ENCODE assay signal across 15 cellular contexts in genomic region chr1:203592156-203592555, GRCh38. TPM values are rescaled to one million over a fixed set of nuclear protein-coding genes. Genes with fewer than 3 reads are reported as not detected.
DNase-seq lines count a peak whose midpoint lies in the region; ATAC-seq and TF ChIP-seq lines count a peak whose summit lies in the region.
"Had no signal": no experiment of that assay in that cellular context is flagged by ENCODE, and none has a peak within 500 bp of the region (broad histone marks: within the 10 kb centered on the region; RNA-seq: fewer than 3 reads in every experiment).

No MANE protein-coding gene starts in this region.

- peak overlapping the region; percentile 46 to 57; a peak in 3 of 4 replicates for H4K8ac ChIP-seq in IMR-90 (ENCODE audit: low read depth in 2 of 2, low read length in 2 of 2)

- no peaks in the 10 kb centered on the region for H4K20me1 ChIP-seq in IMR-90 (ENCODE audit: insufficient read depth, low read length)
- H4K20me1 ChIP-seq in neural progenitor cell (ENCODE audit: low read depth) = no peaks in the 10 kb centered on the region
- no peaks in the 10 kb centered on the region for H4K20me1 ChIP-seq in MM.1S (ENCODE audit: insufficient read depth, low read length)
- H4K20me1 ChIP-seq: BLaER1 had no signal

- TF ChIP-seq CTCF in AG04450 (IDR thresholded peaks at IDR 0.05; ENCODE audit: low read depth, low read length) (no peak), IMR-90 (conservative IDR thresholded peaks at IDR 0.05; ENCODE audit: low read depth, low read length) (no peak), esophagus squamous epithelium (IDR thresholded peaks at IDR 0.05) (no peak), neural progenitor cell (IDR thresholded peaks at IDR 0.05) (no peak), MM.1S (IDR thresholded peaks at IDR 0.05; ENCODE audit: low read length) (no peak)

- H3K79me2 ChIP-seq in neural progenitor cell (ENCODE audit: low read depth) (no peaks in the 10 kb centered on the region), MM.1S (ENCODE audit: low read length) (no peaks in the 10 kb centered on the region)

- no peak for DNase-seq in AG04450 (ENCODE audit: low read depth, low spot score)
- peak; percentile 42 for DNase-seq in IMR-90
- no peak for DNase-seq in esophagus squamous epithelium (lab: John Stamatoyannopoulos, UW)
- DNase-seq in neural progenitor cell (ENCODE audit: low spot score) = peak; percentile 77
- DNase-seq in RPMI8226 = no peak
- no peak for DNase-seq in naive thymus-derived CD4-positive, alpha-beta T cell
- DNase-seq in LoVo (ENCODE audit: low spot score) = no peak
- DNase-seq in MM.1S = no peak
- DNase-seq: activated CD4-positive, alpha-beta T cell treated with anti-CD3 and anti-CD28 coated beads for 4 hours; NCI-H2029; psoas muscle; SJCRH30 had no signal

- WGBS in IMR-90 (ENCODE audit: extremely low coverage in 2 of 2, insufficient read length in 1 of 2), 2 experiments = 10% methylated on average over 2 of the region's 8 CpGs; no CpG with 5 or more reads in 1 of the 2 experiments
- 62 to 83% methylated on average over 2 to 5 of the region's 8 CpGs for WGBS in esophagus squamous epithelium, 2 donors

- H3K79me1 ChIP-seq in IMR-90 (ENCODE audit: low read depth in 1 of 2, low read length in 2 of 2) = no peaks in the 10 kb centered on the region

- dilution Hi-C loops in IMR-90 (cut with HindIII; ENCODE audit: low sequenced_read_pairs, unreplicated experiment) = no loop called here

- H3K9me3 Mint-ChIP-seq in neural progenitor cell = no peaks in the 10 kb centered on the region
- no peaks in the 10 kb centered on the region for H3K9me3 Mint-ChIP-seq in naive thymus-derived CD4-positive, alpha-beta T cell
- H3K9me3 Mint-ChIP-seq: activated naive CD4-positive, alpha-beta T cell treated with anti-CD3 and anti-CD28 coated beads, Interleukin-2, amount 50 U/mL, for 24 hours had no signal

- H3K27ac ChIP-seq in AG04450 (ENCODE audit: low read depth, low read length) (peak overlapping the region; percentile 39), IMR-90 (ENCODE audit: insufficient read depth, low read length) (peak overlapping the region; percentile 30), esophagus squamous epithelium (peak overlapping the region in 3 of 4 donors; percentile 2 to 40 (median 16)), neural progenitor cell (no peak overlapping the region), MM.1S (ENCODE audit: low read length) (no peak overlapping the region)
- no peak overlapping the region for H3K27ac ChIP-seq in naive thymus-derived CD4-positive, alpha-beta T cell (ENCODE audit: low read depth, low read length)
- H3K27ac ChIP-seq: BLaER1, psoas muscle, SJCRH30, vagina had no signal

- TF ChIP-seq RAD21 in IMR-90 (IDR thresholded peaks at IDR 0.05; ENCODE audit: low read length) = no peak

- H3K4me2 ChIP-seq in IMR-90 (ENCODE audit: low read depth, low read length) = no peak overlapping the region; the same call in 1 of the 2 replicates
- H3K4me2 ChIP-seq in neural progenitor cell = peak overlapping the region; percentile 69
- no peak overlapping the region for H3K4me2 ChIP-seq in MM.1S (ENCODE audit: low read depth, low read length)
- H3K4me2 ChIP-seq: BLaER1 had no signal

- H2BK5ac ChIP-seq in IMR-90 (ENCODE audit: low read depth, low read length, poor library complexity, severe bottlenecking) = peak overlapping the region; percentile 25

- H3K23ac ChIP-seq in IMR-90 (ENCODE audit: low read depth, low read length) = no peak overlapping the region

- H3F3A ChIP-seq in neural progenitor cell (ENCODE audit: low read depth) (peaks cover 38% of the 10 kb centered on the region), MM.1S (ENCODE audit: insufficient read depth, low read length) (no peaks in the 10 kb centered on the region)

- H3K18ac ChIP-seq in IMR-90 (ENCODE audit: low read depth, low read length) = peak overlapping the region; percentile 48; the same call in 1 of the 2 replicates

- H2AK9ac ChIP-seq in IMR-90 (replicated peaks; ENCODE audit: low read depth, low read length, poor library complexity) = peak overlapping the region; percentile 1

- H4K91ac ChIP-seq in IMR-90 (ENCODE audit: insufficient read depth, low read depth, low read length) = peak overlapping the region; percentile 43

- H2BK120ac ChIP-seq in IMR-90 (ENCODE audit: low read depth, low read length) = peak overlapping the region; percentile 52

- TF ChIP-seq POLR2A in IMR-90 (IDR thresholded peaks at IDR 0.05; ENCODE audit: low read depth, low read length) = no peak
- TF ChIP-seq POLR2A in esophagus squamous epithelium (IDR thresholded peaks at IDR 0.05) = no peak

- peak overlapping the region; percentile 5; the same call in 1 of the 2 replicates for H4K5ac ChIP-seq in IMR-90 (ENCODE audit: low read depth, low read length)

- CTCF ChIA-PET in AG04450 (lab: Charles Lee) = no interaction called here
- CTCF ChIA-PET in IMR-90 (lab: Yijun Ruan, JAX) = interaction anchor here (0.6 to 1.0 kb wide), 2 partner anchors 104 to 668 kb away, joined by 3 read pairs; no protein-coding TSS in a partner anchor
- CTCF ChIA-PET in naive thymus-derived CD4-positive, alpha-beta T cell (lab: Charles Lee) = interaction anchor here (2.0 kb wide), 1 partner anchor 34 kb away, joined by 11 read pairs; the partner anchor contains the start of gene ATP2B4

- H2BK15ac ChIP-seq in IMR-90 (ENCODE audit: low read depth, low read length) = peak overlapping the region; percentile 90; the same call in 2 of the 3 replicates

- H3K36me3 ChIP-seq in IMR-90 (ENCODE audit: control insufficient read depth, insufficient read depth, low read length) = no peaks in the 10 kb centered on the region
- no peaks in the 10 kb centered on the region for H3K36me3 ChIP-seq in esophagus squamous epithelium
- H3K36me3 ChIP-seq in neural progenitor cell = no peaks in the 10 kb centered on the region
- no peaks in the 10 kb centered on the region for H3K36me3 ChIP-seq in naive thymus-derived CD4-positive, alpha-beta T cell (ENCODE audit: control insufficient read depth in 2 of 3, insufficient read depth in 3 of 3, low read length in 3 of 3)
- no peaks in the 10 kb centered on the region for H3K36me3 ChIP-seq in MM.1S (replicated peaks; ENCODE audit: insufficient read depth, low read length)
- H3K36me3 ChIP-seq: BLaER1, SJCRH30, vagina had no signal

- POLR2A ChIA-PET in AG04450 (lab: Yijun Ruan, JAX) = no interaction called here
- POLR2A ChIA-PET in IMR-90 (lab: Charles Lee; ENCODE audit: unreplicated experiment) = no interaction called here
- POLR2A ChIA-PET in naive thymus-derived CD4-positive, alpha-beta T cell (lab: Charles Lee) = interaction anchor here (0.6 kb wide), 1 partner anchor 30 kb away, joined by 3 read pairs; no protein-coding TSS in a partner anchor

- H3K56ac ChIP-seq in IMR-90 (ENCODE audit: extremely low read depth, insufficient read depth, low read length) = no peak overlapping the region

- H3K4me1 ChIP-seq in IMR-90 (ENCODE audit: control insufficient read depth, insufficient read depth, low read length) (peaks cover 25% of the 10 kb centered on the region), esophagus squamous epithelium (peaks cover 0 to 19% (median 0%) of the 10 kb centered on the region in 3 donors), neural progenitor cell (peaks cover 38% of the 10 kb centered on the region), MM.1S (ENCODE audit: low read length) (no peaks in the 10 kb centered on the region)
- H3K4me1 ChIP-seq in naive thymus-derived CD4-positive, alpha-beta T cell (ENCODE audit: control insufficient read depth in 2 of 2, insufficient read depth in 2 of 2, low read length in 2 of 2) = no peaks in the 10 kb centered on the region
- H3K4me1 ChIP-seq: psoas muscle had no signal

- H3K27me3 Mint-ChIP-seq in neural progenitor cell (ENCODE audit: insufficient read depth, low read depth) = no peaks in the 10 kb centered on the region
- peaks cover 0 to 5% (median 0%) of the 10 kb centered on the region in 5 donors for H3K27me3 Mint-ChIP-seq in naive thymus-derived CD4-positive, alpha-beta T cell
- H3K27me3 Mint-ChIP-seq: activated naive CD4-positive, alpha-beta T cell treated with anti-CD3 and anti-CD28 coated beads, Interleukin-2, amount 50 U/mL, for 24 hours had no signal

- H3K27me3 ChIP-seq in AG04450 (ENCODE audit: control insufficient read depth, insufficient read depth, low read length) = no peaks in the 10 kb centered on the region
- H3K27me3 ChIP-seq in IMR-90 (ENCODE audit: control insufficient read depth, insufficient read depth, low read length) = no peaks in the 10 kb centered on the region
- no peaks in the 10 kb centered on the region for H3K27me3 ChIP-seq in esophagus squamous epithelium
- no peaks in the 10 kb centered on the region for H3K27me3 ChIP-seq in neural progenitor cell
- H3K27me3 ChIP-seq in naive thymus-derived CD4-positive, alpha-beta T cell (ENCODE audit: control insufficient read depth in 2 of 2, insufficient read depth in 2 of 2, low read length in 2 of 2) = no peaks in the 10 kb centered on the region
- H3K27me3 ChIP-seq in MM.1S (replicated peaks; ENCODE audit: insufficient read depth, low read length) = no peaks in the 10 kb centered on the region
- H3K27me3 ChIP-seq: BLaER1, SJCRH30, vagina had no signal

- no TSS peak for BruUV-seq in IMR-90 (replicated peaks; lab: Mats Ljungman, UMichigan)

- H3K9ac ChIP-seq in IMR-90 (ENCODE audit: low read depth, low read length) (no peak overlapping the region), neural progenitor cell (peak overlapping the region; percentile 31), MM.1S (ENCODE audit: low read length) (no peak overlapping the region)
- H3K9ac ChIP-seq: BLaER1 had no signal

- H3K4ac ChIP-seq in IMR-90 (ENCODE audit: low read depth, low read length) = peak overlapping the region; percentile 43; the same call in 1 of the 2 replicates

- H3K36me3 Mint-ChIP-seq in neural progenitor cell = no peaks in the 10 kb centered on the region
- no peaks in the 10 kb centered on the region for H3K36me3 Mint-ChIP-seq in naive thymus-derived CD4-positive, alpha-beta T cell
- H3K36me3 Mint-ChIP-seq: activated naive CD4-positive, alpha-beta T cell treated with anti-CD3 and anti-CD28 coated beads, Interleukin-2, amount 50 U/mL, for 24 hours had no signal

- no peaks in the 10 kb centered on the region for H3K9me2 ChIP-seq in MM.1S (replicated peaks; ENCODE audit: insufficient read depth, low read length)

- no peaks in the 10 kb centered on the region for H3K9me3 ChIP-seq in AG04450 (ENCODE audit: control insufficient read depth, insufficient read depth, low read length)
- H3K9me3 ChIP-seq in IMR-90 (ENCODE audit: control insufficient read depth, insufficient read depth, low read length) = no peaks in the 10 kb centered on the region
- H3K9me3 ChIP-seq in esophagus squamous epithelium = no peaks in the 10 kb centered on the region
- H3K9me3 ChIP-seq in neural progenitor cell (ENCODE audit: low read depth) = no peaks in the 10 kb centered on the region
- no peaks in the 10 kb centered on the region for H3K9me3 ChIP-seq in naive thymus-derived CD4-positive, alpha-beta T cell (ENCODE audit: control insufficient read depth in 2 of 3, low read length in 3 of 3)
- H3K9me3 ChIP-seq in MM.1S (replicated peaks; ENCODE audit: insufficient read depth, low read length) = no peaks in the 10 kb centered on the region
- H3K9me3 ChIP-seq: BLaER1, psoas muscle, SJCRH30, vagina had no signal

- H2AK5ac ChIP-seq in IMR-90 (ENCODE audit: low read depth, low read length) = peak overlapping the region; percentile 81; the same call in 1 of the 2 replicates

- ATAC-seq in IMR-90 (ENCODE audit: low read depth) = peak; percentile 55
- ATAC-seq in naive thymus-derived CD4-positive, alpha-beta T cell = no peak

- peaks cover 20% of the 10 kb centered on the region for H3K9me1 ChIP-seq in IMR-90 (ENCODE audit: insufficient read depth, low read length)

- intact Hi-C loops in IMR-90 (cut with micrococcal nuclease) (no loop called here), esophagus squamous epithelium (cut with DNase I) (no loop called here)
- intact Hi-C loops in naive thymus-derived CD4-positive, alpha-beta T cell (cut with micrococcal nuclease) = loop anchor here in 1 of 2 donors (5.0 kb wide), 1 partner anchor 35 kb away; the partner anchor contains the start of gene ATP2B4

- in situ Hi-C loops in IMR-90 (cut with MboI; ENCODE audit: low sequenced_read_pairs) = no loop called here

- H3K4me3 ChIP-seq in AG04450 (ENCODE audit: low read depth, low read length) = no peak overlapping the region
- H3K4me3 ChIP-seq in IMR-90 (ENCODE audit: insufficient read depth, low read depth, low read length) = no peak overlapping the region
- no peak overlapping the region for H3K4me3 ChIP-seq in esophagus squamous epithelium
- H3K4me3 ChIP-seq in neural progenitor cell = no peak overlapping the region
- H3K4me3 ChIP-seq in naive thymus-derived CD4-positive, alpha-beta T cell (ENCODE audit: low read length) = no peak overlapping the region
- H3K4me3 ChIP-seq in MM.1S (ENCODE audit: low read length) = no peak overlapping the region
- H3K4me3 ChIP-seq: BLaER1, psoas muscle, SJCRH30, vagina had no signal

- H3K27ac Mint-ChIP-seq in neural progenitor cell = peak overlapping the region; percentile 97
- H3K27ac Mint-ChIP-seq in naive thymus-derived CD4-positive, alpha-beta T cell = peak overlapping the region in 1 of 9 donors; percentile 46
- H3K27ac Mint-ChIP-seq: activated naive CD4-positive, alpha-beta T cell treated with anti-CD3 and anti-CD28 coated beads, Interleukin-2, amount 50 U/mL, for 24 hours had no signal

- peak overlapping the region; percentile 62 for H2BK20ac ChIP-seq in IMR-90 (ENCODE audit: low read depth, low read length)

- H3K4me1 Mint-ChIP-seq in neural progenitor cell = peaks cover 66% of the 10 kb centered on the region
- peaks cover 0 to 20% (median 0%) of the 10 kb centered on the region in 7 donors for H3K4me1 Mint-ChIP-seq in naive thymus-derived CD4-positive, alpha-beta T cell

- peak overlapping the region; percentile 46 for H3K4me3 Mint-ChIP-seq in neural progenitor cell
- no peak overlapping the region for H3K4me3 Mint-ChIP-seq in naive thymus-derived CD4-positive, alpha-beta T cell
- H3K4me3 Mint-ChIP-seq: activated naive CD4-positive, alpha-beta T cell treated with anti-CD3 and anti-CD28 coated beads, Interleukin-2, amount 50 U/mL, for 24 hours had no signal

- H2AFZ ChIP-seq in IMR-90 (replicated peaks; ENCODE audit: low read length, poor library complexity) (peak overlapping the region; percentile 60), neural progenitor cell (replicated peaks) (peak overlapping the region; percentile 24), MM.1S (ENCODE audit: low read length) (no peak overlapping the region)

- H3K14ac ChIP-seq in IMR-90 (replicated peaks; ENCODE audit: low read depth, low read length) = no peak overlapping the region; the same call in 1 of the 2 replicates

RNA-seq across cellular contexts. Expression of gene ATP2B4, which starts 34.5 kb away (rescaled TPM):
- polyA plus RNA-seq in AG04450 (2011; rRNA removed) (168 and 204 TPM in 2 replicates), IMR-90 (2012; rRNA removed) (172 TPM in 2 replicates)
- polyA minus RNA-seq in AG04450 (2011; rRNA and poly(A)+ RNA removed) = 319 and 332 TPM in 2 replicates
- total RNA-seq in IMR-90 (2012; rRNA removed) (290 and 311 TPM in 2 replicates), esophagus squamous epithelium (10 to 100 TPM; 23.7 to 58.9 (median 39.2) TPM), neural progenitor cell (ENCODE audit: low replicate concordance) (39.6 and 39.8 TPM in 2 replicates)
- polyA plus RNA-seq in IMR-90 (2012; cell fraction: cytosol; rRNA removed) = 65.5 and 87.1 TPM in 2 replicates
- polyA plus RNA-seq in IMR-90 (2012; cell fraction: nucleus; rRNA removed; ENCODE audit: low replicate concordance) = 90.6 and 259 TPM in 2 replicates
- 10 to 100 TPM; 29.8 to 84.0 (median 59.9) TPM for total RNA-seq in naive thymus-derived CD4-positive, alpha-beta T cell
- polyA plus RNA-seq in naive thymus-derived CD4-positive, alpha-beta T cell = 10 to 100 TPM; 10.2 to 11.7 TPM

Comparison
In these comparisons a context has a peak if more than half of its experiments do, and no peak if none do; other contexts are left out.
1. DNase-seq: peak in IMR-90 (single experiment) and neural progenitor cell (single experiment); none in AG04450 (single experiment), esophagus squamous epithelium (single experiment), RPMI8226 (single experiment), naive thymus-derived CD4-positive, alpha-beta T cell (0 of 9), LoVo (single experiment) and MM.1S (single experiment).
2. H3K27ac ChIP-seq: peak in AG04450 (single experiment), IMR-90 (single experiment) and esophagus squamous epithelium (3 of 4); none in neural progenitor cell (single experiment), naive thymus-derived CD4-positive, alpha-beta T cell (single experiment) and MM.1S (single experiment).